ENCODE assay signal across 22 cellular contexts in genomic region chr11:108752297-108752751, GRCh38.
DNase-seq lines count a peak whose midpoint lies in the region; ATAC-seq, FAIRE-seq and TF ChIP-seq lines count a peak whose summit lies in the region.
"Had no signal": no experiment of that assay in that cellular context is flagged by ENCODE, and none has a peak within 500 bp of the region (broad histone marks: within the 10 kb centered on the region; RNA-seq: fewer than 3 reads in every experiment).

No MANE protein-coding gene starts in this region.

- H4K20me1 ChIP-seq in astrocyte (ENCODE audit: insufficient read depth, low read length) = peaks cover 4% of the 10 kb centered on the region

- no peak overlapping the region for H3K4me3 Mint-ChIP-seq in activated T-cell treated with anti-CD3 and anti-CD28 coated beads, Interleukin-2, amount 50 U/mL, for 4 hours
- H3K4me3 Mint-ChIP-seq in astrocyte (ENCODE audit: unreplicated experiment) = no peak overlapping the region
- H3K4me3 Mint-ChIP-seq in stimulated activated effector memory CD8-positive, alpha-beta T cell treated with anti-CD3 and anti-CD28 coated beads, Interleukin-12 subunit alpha, Interleukin-12 subunit beta, amount 100 ng/mL, for 72 hours = no peak overlapping the region
- H3K4me3 Mint-ChIP-seq: nephron had no signal

- H3K27ac Mint-ChIP-seq in astrocyte (ENCODE audit: unreplicated experiment) = no peak overlapping the region
- no peak overlapping the region for H3K27ac Mint-ChIP-seq in stimulated activated effector memory CD8-positive, alpha-beta T cell treated with anti-CD3 and anti-CD28 coated beads, Interleukin-12 subunit alpha, Interleukin-12 subunit beta, amount 100 ng/mL, for 72 hours
- H3K27ac Mint-ChIP-seq: nephron had no signal

- H3K27me3 Mint-ChIP-seq in activated T-cell treated with anti-CD3 and anti-CD28 coated beads, Interleukin-2, amount 50 U/mL, for 4 hours (ENCODE audit: low read depth) = no peaks in the 10 kb centered on the region
- no peaks in the 10 kb centered on the region for H3K27me3 Mint-ChIP-seq in astrocyte (ENCODE audit: low read depth, unreplicated experiment)

- H3K27ac ChIP-seq in HEK293 (ENCODE audit: extremely low read depth, low read depth, low read length) (no peak overlapping the region), astrocyte (ENCODE audit: low read depth, low read length) (no peak overlapping the region)
- H3K27ac ChIP-seq: BLaER1 had no signal

- CTCF ChIA-PET in HEK293 (lab: Yijun Ruan, JAX) = interaction anchor here (1.6 kb wide), 1 partner anchor 17 kb away, joined by 4 read pairs; no protein-coding TSS in a partner anchor

- H3K36me3 ChIP-seq in HEK293 (ENCODE audit: control insufficient read depth in 2 of 2, insufficient read depth in 1 of 2, low read length in 2 of 2) (no peaks in the 10 kb centered on the region), astrocyte (ENCODE audit: insufficient read depth, low read length) (no peaks in the 10 kb centered on the region)
- H3K36me3 ChIP-seq: BLaER1 had no signal

- DNase-seq in activated T-cell treated with anti-CD3 and anti-CD28 coated beads, Interleukin-2, amount 50 U/mL, for 4 hours = no peak
- DNase-seq in activated T-cell treated with anti-CD3 and anti-CD28 coated beads, Interleukin-2, amount 50 U/mL, for 48 hours = no peak
- no peak for DNase-seq in astrocyte (ENCODE audit: low read depth)
- no peak for DNase-seq in stimulated activated effector memory CD8-positive, alpha-beta T cell treated with anti-CD3 and anti-CD28 coated beads, Interleukin-12 subunit alpha, Interleukin-12 subunit beta, amount 100 ng/mL, for 72 hours (ENCODE audit: low spot score in 2 of 2)
- DNase-seq in activated CD8-positive, alpha-beta memory T cell treated with anti-CD3 and anti-CD28 coated beads, Interleukin-2, amount 50 U/mL, for 48 hours = no peak
- no peak for DNase-seq in SW 1271 (lab: John Stamatoyannopoulos, UW)
- no peak for DNase-seq in retina
- DNase-seq: anterior cingulate cortex, Caco-2, caudate nucleus, dermis blood vessel endothelial cell, DND-41, hypothalamus, NCI-H1048, NCI-H2029 treated with DMSO at 0.1 percent for 48 hours, NCI-H446, posterior cingulate gyrus, SHP77 had no signal

- TF ChIP-seq CTCF in HEK293 (tag by site-specific recombination; IDR thresholded peaks at IDR 0.05) (no peak), astrocyte (IDR thresholded peaks at IDR 0.05; ENCODE audit: insufficient read depth, low read depth, low read length) (no peak)

- ATAC-seq in activated T-cell treated with anti-CD3 and anti-CD28 coated beads, Interleukin-2, amount 50 U/mL, for 4 hours = peak; percentile 83
- ATAC-seq in stimulated activated effector memory CD8-positive, alpha-beta T cell treated with anti-CD3 and anti-CD28 coated beads, Interleukin-12 subunit alpha, Interleukin-12 subunit beta, amount 100 ng/mL, for 72 hours = peak; percentile 51

- 0 out of 2 replicates have a peak, but pooled peaks cover 2% of the 10 kb centered on the region for H3K4me1 ChIP-seq in HEK293 (ENCODE audit: control insufficient read depth, insufficient read depth, low read length)
- H3K4me1 ChIP-seq in astrocyte (ENCODE audit: insufficient read depth, low read length) = no peaks in the 10 kb centered on the region
- H3K4me1 ChIP-seq: BLaER1 had no signal

- H3K27me3 ChIP-seq in astrocyte (ENCODE audit: insufficient read depth, low read length) = no peaks in the 10 kb centered on the region
- H3K27me3 ChIP-seq: BLaER1 had no signal

- H3K9me3 ChIP-seq in HEK293 (ENCODE audit: control insufficient read depth, insufficient read depth, low read depth, low read length) (no peaks in the 10 kb centered on the region), astrocyte (ENCODE audit: insufficient read depth, low read depth, low read length) (no peaks in the 10 kb centered on the region)
- H3K9me3 ChIP-seq: BLaER1, Caco-2 had no signal

- FAIRE-seq in astrocyte (lab: Jason Lieb, UNC) = peak; percentile 26
- FAIRE-seq: frontal cortex had no signal

- H3K9ac ChIP-seq in astrocyte (ENCODE audit: low read length) = no peak overlapping the region
- H3K9ac ChIP-seq: BLaER1 had no signal

- H3K4me3 ChIP-seq in HEK293 (ENCODE audit: low read depth, low read length) (no peak overlapping the region), astrocyte (ENCODE audit: insufficient read depth, low read depth, low read length) (no peak overlapping the region)
- H3K4me3 ChIP-seq: BLaER1 had no signal

- no peaks in the 10 kb centered on the region for H3K9me3 Mint-ChIP-seq in activated T-cell treated with anti-CD3 and anti-CD28 coated beads, Interleukin-2, amount 50 U/mL, for 4 hours
- H3K9me3 Mint-ChIP-seq in astrocyte (ENCODE audit: unreplicated experiment) = no peaks in the 10 kb centered on the region
- no peaks in the 10 kb centered on the region for H3K9me3 Mint-ChIP-seq in stimulated activated effector memory CD8-positive, alpha-beta T cell treated with anti-CD3 and anti-CD28 coated beads, Interleukin-12 subunit alpha, Interleukin-12 subunit beta, amount 100 ng/mL, for 72 hours
- H3K9me3 Mint-ChIP-seq: nephron had no signal

- H3K79me2 ChIP-seq in astrocyte (ENCODE audit: insufficient read depth, low read length) = peaks cover 46% of the 10 kb centered on the region

- POLR2A ChIA-PET in HEK293 (lab: Yijun Ruan, JAX) = no interaction called here

- H3K4me1 Mint-ChIP-seq in activated T-cell treated with anti-CD3 and anti-CD28 coated beads, Interleukin-2, amount 50 U/mL, for 4 hours (ENCODE audit: low read depth) = peaks cover 28% of the 10 kb centered on the region
- peaks cover 13% of the 10 kb centered on the region for H3K4me1 Mint-ChIP-seq in astrocyte (ENCODE audit: low read depth, unreplicated experiment)
- H3K4me1 Mint-ChIP-seq in stimulated activated effector memory CD8-positive, alpha-beta T cell treated with anti-CD3 and anti-CD28 coated beads, Interleukin-12 subunit alpha, Interleukin-12 subunit beta, amount 100 ng/mL, for 72 hours = peaks cover 27% of the 10 kb centered on the region

- no peak overlapping the region for H2AFZ ChIP-seq in astrocyte (ENCODE audit: low read depth, low read length)

- no peak overlapping the region for H3K4me2 ChIP-seq in astrocyte (ENCODE audit: low read length)
- H3K4me2 ChIP-seq: BLaER1 had no signal

- H3K36me3 Mint-ChIP-seq in activated T-cell treated with anti-CD3 and anti-CD28 coated beads, Interleukin-2, amount 50 U/mL, for 4 hours (ENCODE audit: insufficient read depth) = peaks cover 18% of the 10 kb centered on the region
- no peaks in the 10 kb centered on the region for H3K36me3 Mint-ChIP-seq in astrocyte (ENCODE audit: low read depth, unreplicated experiment)
- H3K36me3 Mint-ChIP-seq in stimulated activated effector memory CD8-positive, alpha-beta T cell treated with anti-CD3 and anti-CD28 coated beads, Interleukin-12 subunit alpha, Interleukin-12 subunit beta, amount 100 ng/mL, for 72 hours = no peaks in the 10 kb centered on the region

TF ChIP-seq in HEK293, 187 proteins besides CTCF, POLR2A, EP300 and RAD21:
- no peak for TF ChIP-seq ZSCAN18 (tag by site-specific recombination; IDR thresholded peaks at IDR 0.05)
- peak; percentile 43; the same call in 1 of the 2 replicates for TF ChIP-seq ZBTB44 (tag by site-specific recombination; IDR thresholded peaks at IDR 0.05)
- TF ChIP-seq ZNF585B (tag by site-specific recombination; IDR thresholded peaks at IDR 0.05) = no peak
- TF ChIP-seq ZNF2 (tag by site-specific recombination; IDR thresholded peaks at IDR 0.05) = no peak
- TF ChIP-seq ZBTB6 (tag by site-specific recombination; IDR thresholded peaks at IDR 0.05) = no peak
- TF ChIP-seq PRDM1 (tag by site-specific recombination; IDR thresholded peaks at IDR 0.05) = 0 out of 2 replicates have a peak, but pooled peaks have one; percentile 15
- no peak for TF ChIP-seq ZNF530 (tag by site-specific recombination; IDR thresholded peaks at IDR 0.05; ENCODE audit: low read depth)
